Comparison of ENCODE assay signal across 8 cellular contexts in genomic region chr3:184250167-184250828, GRCh38. TPM values are rescaled to one million over a fixed set of nuclear protein-coding genes. Genes with fewer than 3 reads are reported as not detected.
DNase-seq lines count a peak whose midpoint lies in the region; ATAC-seq, FAIRE-seq and TF ChIP-seq lines count a peak whose summit lies in the region.

No MANE protein-coding gene starts in this region.

- no TSS peak for BruUV-seq in HCT116 (replicated peaks; lab: Mats Ljungman, UMichigan)

- intact Hi-C loops in HCT116 (cut with micrococcal nuclease) (loop anchor here (1.0 kb wide), 1 partner anchor 34 kb away; no protein-coding TSS in a partner anchor), testis (cut with DNase I; ENCODE audit: low total_unique reads) (no loop called here)

- H3K4me1 ChIP-seq in HCT116 (ENCODE audit: control insufficient read depth in 1 of 2, insufficient read depth in 2 of 2, low read length in 2 of 2) = peaks cover 3 to 9% of the 10 kb centered on the region in 2 experiments; a peak in 2 of 4 replicates
- H3K4me1 ChIP-seq in testis = peaks cover 10% of the 10 kb centered on the region

- CTCF ChIA-PET in HCT116 (lab: Charles Lee) = interaction anchor here (0.7 to 1.1 kb wide), 8 partner anchors 10 to 355 kb away, joined by 3 to 7 read pairs (median 4); no protein-coding TSS in a partner anchor

- H3K9me2 ChIP-seq in HCT116 (ENCODE audit: insufficient read depth) = no peaks in the 10 kb centered on the region

- WGBS in testis, 2 donors = 12% methylated on average over 14 to 20 of the region's 20 CpGs

- no peak for TF ChIP-seq RAD21 in HCT116 (IDR thresholded peaks at IDR 0.05; ENCODE audit: low read depth)

- DNase-seq in HCT116 (ENCODE audit: low read depth, low spot score) = peak; percentile 91
- peak; percentile 87 for DNase-seq in MG63
- DNase-seq in SHP77 treated with DMSO at 0.1 percent for 48 hours (lab: John Stamatoyannopoulos, UW) = peak; percentile 72
- peak; percentile 59 to 78 (median 75) for DNase-seq in activated naive CD4-positive, alpha-beta T cell (lab: John Stamatoyannopoulos, UW)
- DNase-seq in glomerular endothelial cell (ENCODE audit: extremely low read depth, low read depth, low spot score) = peak; percentile 85
- peak; percentile 88 for DNase-seq in omental fat pad (ENCODE audit: low spot score)
- peak; percentile 93 for DNase-seq in testis

- no peaks in the 10 kb centered on the region for H3K27me3 ChIP-seq in HCT116 (ENCODE audit: insufficient read depth, low read length)
- no peaks in the 10 kb centered on the region for H3K27me3 ChIP-seq in MG63
- H3K27me3 ChIP-seq in testis = no peaks in the 10 kb centered on the region

- no peak for TF ChIP-seq POLR2A in HCT116 (IDR thresholded peaks at IDR 0.05; ENCODE audit: borderline replicate concordance, extremely low read depth, insufficient read depth, insufficient read length)
- TF ChIP-seq POLR2A in testis (IDR thresholded peaks at IDR 0.05) = no peak

- H3K9me3 ChIP-seq in HCT116 (ENCODE audit: control insufficient read depth in 1 of 2, insufficient read depth in 1 of 2, low read depth in 1 of 2, low read length in 2 of 2) (no peaks in the 10 kb centered on the region), MG63 (no peaks in the 10 kb centered on the region), testis (no peaks in the 10 kb centered on the region)

- H3K79me2 ChIP-seq in HCT116 (ENCODE audit: insufficient read depth, low read length) = peaks cover 58% of the 10 kb centered on the region

- TF ChIP-seq CTCF in HCT116 (IDR thresholded peaks at IDR 0.05 in 2 of 3, conservative IDR thresholded peaks at IDR 0.05 in 1 of 3; ENCODE audit: borderline replicate concordance in 1 of 3, insufficient read depth in 1 of 3, low read depth in 2 of 3, low read length in 2 of 3) = peak in 2 of 3 experiments; percentile 96 to 98; a peak in 4 of 6 replicates
- peak in 2 of 3 donors; percentile 7 to 67 for TF ChIP-seq CTCF in omental fat pad (IDR thresholded peaks at IDR 0.05)
- TF ChIP-seq CTCF in testis (IDR thresholded peaks at IDR 0.05) = peak; percentile 68 to 92 (median 79)

- RAD21 ChIA-PET in HCT116 (lab: Charles Lee; ENCODE audit: low non-redundant PET in 1 of 2, low total read pairs in 2 of 2, uncharacterized antibody in 2 of 2, unreplicated experiment in 2 of 2) = no interaction called here

- POLR2A ChIA-PET in HCT116 (lab: Charles Lee) = no interaction called here

- H2AFZ ChIP-seq in HCT116 (ENCODE audit: low read depth, low read length, poor library complexity, severe bottlenecking) = peak overlapping the region; percentile 8

- FAIRE-seq in G401.6 (lab: Jason Lieb, UNC) = peak; percentile 87

- H3K4me3 ChIP-seq in HCT116 (replicated peaks in 1 of 2; ENCODE audit: low read depth in 1 of 2, low read length in 2 of 2) = peak overlapping the region; percentile 89 to 100
- H3K4me3 ChIP-seq in MG63 = peak overlapping the region; percentile 90
- peak overlapping the region; percentile 81 to 84 for H3K4me3 ChIP-seq in testis

- ATAC-seq in HCT116 (peak; percentile 76), omental fat pad (ENCODE audit: low FRiP score) (peak; percentile 79)

- peak overlapping the region; percentile 99 for H3K4me2 ChIP-seq in HCT116 (ENCODE audit: low read length)

- peak overlapping the region; percentile 82 for H3K27ac ChIP-seq in HCT116 (ENCODE audit: low read depth, low read length)
- peak overlapping the region in 1 of 2 donors; percentile 81 for H3K27ac ChIP-seq in testis

- H3K9ac ChIP-seq in HCT116 (ENCODE audit: low read length) = peak overlapping the region; percentile 99

- no peaks in the 10 kb centered on the region for H4K20me1 ChIP-seq in HCT116 (ENCODE audit: insufficient read depth)

- H3K36me3 ChIP-seq in HCT116 (ENCODE audit: control insufficient read depth in 1 of 2, insufficient read depth in 2 of 2, low read length in 2 of 2) (peaks cover 0 to 9% of the 10 kb centered on the region in 2 experiments; a peak in 1 of 4 replicates), MG63 (peaks cover 11% of the 10 kb centered on the region), testis (ENCODE audit: low read depth, missing control alignments) (no peaks in the 10 kb centered on the region)

TF ChIP-seq in HCT116, 20 proteins besides CTCF, POLR2A, EP300 and RAD21:
- TF ChIP-seq YY1 (IDR thresholded peaks at IDR 0.05; ENCODE audit: extremely low read depth, insufficient replicate concordance, low read depth, low read length) (peak; percentile 58), POLR2AphosphoS5 (IDR thresholded peaks at IDR 0.05; ENCODE audit: low read depth, low read length) (peak; percentile 64), TCF7L2 (IDR thresholded peaks at IDR 0.05; ENCODE audit: borderline replicate concordance, extremely low read depth, insufficient read depth, insufficient read length) (no peak)

RNA-seq across cellular contexts. Expression of gene EEF1AKMT4, which starts 0.8 kb away (rescaled TPM):
- total RNA-seq in HCT116 (2021; ENCODE audit: unreplicated experiment) = 10.5 TPM
- 13.2 and 14.2 TPM in 2 replicates for polyA plus RNA-seq in HCT116 (2012)
- total RNA-seq in MG63 (2014; rRNA removed; shearing (Covaris generic); ENCODE audit: low replicate concordance) = 5.2 and 16.0 TPM in 2 replicates
- 3.1 and 5.8 TPM in 2 replicates for total RNA-seq in glomerular endothelial cell
- total RNA-seq in omental fat pad = 10 to 100 TPM in 1 of 4 donors, 1 to 10 TPM in 3; 1.7 to 14.8 (median 5.5) TPM
- total RNA-seq in testis = 10 to 100 TPM; 10.2 to 15.0 TPM
- polyA plus RNA-seq in testis (ENCODE audit: insufficient read depth, low read depth, low replicate concordance) = 16.9 TPM

RNA-seq across cellular contexts. Expression of gene ALG3, which starts 1.5 kb away (rescaled TPM):
- total RNA-seq in HCT116 (2021; ENCODE audit: unreplicated experiment) = 56.6 TPM
- 50.0 and 55.9 TPM in 2 replicates for polyA plus RNA-seq in HCT116 (2012)
- total RNA-seq in MG63 (2014; rRNA removed; shearing (Covaris generic); ENCODE audit: low replicate concordance) = 57.2 and 59.0 TPM in 2 replicates
- 68.3 and 72.4 TPM in 2 replicates for total RNA-seq in glomerular endothelial cell
- 10 to 100 TPM; 42.2 to 56.6 (median 52.3) TPM for total RNA-seq in omental fat pad
- total RNA-seq in testis = 10 to 100 TPM; 79.4 to 91.7 TPM
- 58.7 TPM for polyA plus RNA-seq in testis (ENCODE audit: insufficient read depth, low read depth, low replicate concordance)

RNA-seq across cellular contexts. Expression of gene CAMK2N2, which starts 11.1 kb away (rescaled TPM):
- 5.1 TPM for total RNA-seq in HCT116 (2021; ENCODE audit: unreplicated experiment)
- polyA plus RNA-seq in HCT116 (2012) = 1.5 and 2.0 TPM in 2 replicates
- total RNA-seq in MG63 (2014; rRNA removed; shearing (Covaris generic); ENCODE audit: low replicate concordance) = not detected in 2 replicates
- total RNA-seq in glomerular endothelial cell = 0.58 TPM in 1 of 2 replicates, not detected in the other
- total RNA-seq in omental fat pad = under 1 TPM in 1 of 4 donors, not detected in 3; 0.28 TPM
- under 1 TPM in 1 of 2 donors, not detected in 1; 0.24 TPM for total RNA-seq in testis
- 0.40 TPM for polyA plus RNA-seq in testis (ENCODE audit: insufficient read depth, low read depth, low replicate concordance)

RNA-seq across cellular contexts. Expression of gene VWA5B2, which starts 20.9 kb away (rescaled TPM):
- 10.6 TPM for total RNA-seq in HCT116 (2021; ENCODE audit: unreplicated experiment)
- polyA plus RNA-seq in HCT116 (2012) = 5.9 and 6.0 TPM in 2 replicates
- total RNA-seq in MG63 (2014; rRNA removed; shearing (Covaris generic); ENCODE audit: low replicate concordance) = not detected in 2 replicates
- 0.19 and 1.3 TPM in 2 replicates for total RNA-seq in glomerular endothelial cell
- under 1 TPM in 2 of 4 donors, not detected in 2; 0.19 to 0.47 TPM for total RNA-seq in omental fat pad
- total RNA-seq in testis = 10 to 100 TPM; 13.8 to 17.6 TPM
- polyA plus RNA-seq in testis (ENCODE audit: insufficient read depth, low read depth, low replicate concordance) = 2.5 TPM

RNA-seq across cellular contexts. Expression of gene ECE2, which starts 25.5 kb away (rescaled TPM):
- total RNA-seq in HCT116 (2021; ENCODE audit: unreplicated experiment) (not detected), glomerular endothelial cell (not detected in 2 replicates), omental fat pad (not detected), testis (1 to 10 TPM; 1.4 TPM)
- polyA plus RNA-seq in HCT116 (2012) = 0.02 TPM in 1 of 2 replicates, not detected in the other
- total RNA-seq in MG63 (2014; rRNA removed; shearing (Covaris generic); ENCODE audit: low replicate concordance) = not detected in 2 replicates
- 1.1 TPM for polyA plus RNA-seq in testis (ENCODE audit: insufficient read depth, low read depth, low replicate concordance)

Comparison
In these comparisons a context has a peak if more than half of its experiments do, and no peak if none do; other contexts are left out.
1. CTCF ChIP-seq: peak in every context shown above with its lines; median percentile 97 in HCT116; 79 in testis; 37 in omental fat pad.